Comparison of ENCODE assay signal across 33 cellular contexts in genomic region chr10:20631229-20631628, GRCh38.
"Had no signal": no experiment of that assay in that cellular context is flagged by ENCODE, and none has a peak within 500 bp of the region (broad histone marks: within the 10 kb centered on the region; RNA-seq: fewer than 3 reads in every experiment).

No MANE protein-coding gene starts in this region.

- H3K27me3 ChIP-seq: adrenal gland, body of pancreas, brain microvascular endothelial cell, cardiac muscle cell had no signal

- H3K4me3 ChIP-seq: adrenal gland, body of pancreas, cardiac muscle cell had no signal

- H3K4me1 ChIP-seq: adrenal gland, body of pancreas had no signal

- H3K9me3 ChIP-seq: adrenal gland, body of pancreas had no signal

- H3K27ac ChIP-seq: adrenal gland, body of pancreas, brain microvascular endothelial cell, cardiac muscle cell, VCaP had no signal

- DNase-seq: activated B cell treated with CpG ODN at 0.5 μM for 24 hours; activated CD4-positive, alpha-beta memory T cell treated with anti-CD3 and anti-CD28 coated beads for 36 hours; activated CD4-positive, alpha-beta T cell treated with anti-CD3 and anti-CD28 coated beads for 4 hours; activated CD4-positive, alpha-beta T cell treated with anti-CD3 and anti-CD28 coated beads, Interleukin-2, amount 10 ng/mL, durations not matched to agents 24 days and 14 days; activated CD4-positive, alpha-beta T cell treated with anti-CD3 and anti-CD28 coated beads, Interleukin-2, amount 50 U/mL, for 1 hour; activated CD4-positive, alpha-beta T cell treated with anti-CD3 and anti-CD28 coated beads, Interleukin-2, amount 50 U/mL, for 4 hours; activated CD4-positive, CD25-positive, alpha-beta regulatory T cell treated with anti-CD3 and anti-CD28 coated beads, Interleukin-2, amount 50 U/mL, for 72 hours; activated CD8-positive, alpha-beta memory T cell treated with anti-CD3 and anti-CD28 coated beads, Interleukin-2, amount 50 U/mL, for 4 hours; activated CD8-positive, alpha-beta T cell treated with anti-CD3 and anti-CD28 coated beads for 36 hours; activated effector memory CD4-positive, alpha-beta T cell treated with anti-CD3 and anti-CD28 coated beads, Interleukin-2, amount 50 U/mL, for 16 hours; activated gamma-delta T cell treated with Interleukin-2 at 50 U/mL for 16 hours; activated naive CD4-positive, alpha-beta T cell; activated naive CD4-positive, alpha-beta T cell treated with anti-CD3 and anti-CD28 coated beads for 36 hours; activated naive CD4-positive, alpha-beta T cell treated with anti-CD3 and anti-CD28 coated beads, Interleukin-2, amount 50 U/mL, for 16 hours; activated naive CD8-positive, alpha-beta T cell treated with anti-CD3 and anti-CD28 coated beads for 36 hours; activated T-cell treated with anti-CD3 and anti-CD28 coated beads for 4 hours; activated T-cell treated with anti-CD3 and anti-CD28 coated beads, Interleukin-2, amount 50 U/mL, for 1 hour; activated T-cell treated with anti-CD3 and anti-CD28 coated beads, Interleukin-2, amount 50 U/mL, for 4 hours; activated T-cell treated with anti-CD3 and anti-CD28 coated beads, Interleukin-2, amount 50 U/mL, for 72 hours; adrenal gland; amniotic stem cell; aorta; body of pancreas; brain microvascular endothelial cell; caudate nucleus; cerebellar nuclear complex; T-helper 1 cell; T-helper 2 cell; T-helper 9 cell had no signal

- H3K36me3 ChIP-seq: adrenal gland, brain microvascular endothelial cell, cardiac muscle cell had no signal

- FAIRE-seq: bronchial epithelial cell, TTC549 had no signal
